15 cellular contexts compared by ENCODE assay signal in genomic region chr14:68619805-68620574, GRCh38.
DNase-seq lines count a peak whose midpoint lies in the region; ATAC-seq and TF ChIP-seq lines count a peak whose summit lies in the region.
"Had no signal": no experiment of that assay in that cellular context is flagged by ENCODE, and none has a peak within 500 bp of the region (broad histone marks: within the 10 kb centered on the region; RNA-seq: fewer than 3 reads in every experiment).

No MANE protein-coding gene starts in this region.

- TF ChIP-seq POLR2A in testis (IDR thresholded peaks at IDR 0.05), result no peak

- ATAC-seq in sciatic nerve (peak; percentile 11), HG03175 (IDR thresholded peaks at IDR 0.05; ENCODE audit: unreplicated experiment) (no peak), left colon (no peak)
- ATAC-seq: GM23338 had no signal

- TF ChIP-seq CTCF in left ventricle myocardium inferior (IDR thresholded peaks at IDR 0.05; ENCODE audit: borderline replicate concordance) (no peak), testis (IDR thresholded peaks at IDR 0.05) (no peak)

- H3K36me3 ChIP-seq in left ventricle myocardium inferior (peaks cover 11% of the 10 kb centered on the region), testis (ENCODE audit: low read depth, missing control alignments) (no peaks in the 10 kb centered on the region)
- H3K36me3 ChIP-seq: stomach had no signal

- intact Hi-C loops in left ventricle myocardium inferior (cut with micrococcal nuclease) (no loop called here), sciatic nerve (cut with DNase I) (no loop called here), left colon (cut with DNase I, micrococcal nuclease) (no loop called here), testis (cut with DNase I; ENCODE audit: low total_unique reads) (no loop called here)

- 58 to 70% methylated on average over 3 of the region's 3 CpGs for WGBS in testis, 2 donors

- H3K4me3 ChIP-seq in left ventricle myocardium inferior, result no peak overlapping the region
- H3K4me3 ChIP-seq in testis, result no peak overlapping the region
- H3K4me3 ChIP-seq: GM23338, stomach had no signal

- H3K4me1 ChIP-seq in left ventricle myocardium inferior (peaks cover 34% of the 10 kb centered on the region), testis (peaks cover 8% of the 10 kb centered on the region)

- DNase-seq in HK-2 (ENCODE audit: unreplicated experiment) (peak; percentile 49), amniotic epithelial cell (ENCODE audit: low read depth) (peak; percentile 71), left ventricle myocardium inferior (peak; percentile 50), sciatic nerve (ENCODE audit: low spot score) (no peak), left colon (no peak), testis (no peak), CD1c-positive myeloid dendritic cell (ENCODE audit: extremely low spot score) (no peak)
- DNase-seq: activated CD8-positive, alpha-beta memory T cell treated with anti-CD3 and anti-CD28 coated beads, Interleukin-2, amount 50 U/mL, for 48 hours; CD4-positive, CD25-positive, alpha-beta regulatory T cell; hypothalamus; NCI-H1105 treated with DMSO at 0.1 percent for 48 hours; NCI-H524; stomach had no signal

- H3K9me3 ChIP-seq in left ventricle myocardium inferior (replicated peaks), result peaks cover 36% of the 10 kb centered on the region
- no peaks in the 10 kb centered on the region for H3K9me3 ChIP-seq in testis

- peak overlapping the region; percentile 81 for H3K27ac ChIP-seq in left ventricle myocardium inferior (replicated peaks)
- H3K27ac ChIP-seq in testis, result no peak overlapping the region

- no peaks in the 10 kb centered on the region for H3K27me3 ChIP-seq in left ventricle myocardium inferior (ENCODE audit: low read depth)
- no peaks in the 10 kb centered on the region for H3K27me3 ChIP-seq in testis
- H3K27me3 ChIP-seq: stomach had no signal

Comparison
In these comparisons a context has a peak if more than half of its experiments do, and no peak if none do; other contexts are left out.
1. DNase-seq: peak in HK-2 (single experiment), amniotic epithelial cell (single experiment) and left ventricle myocardium inferior (single experiment); none in sciatic nerve (single experiment), left colon (0 of 2), testis (single experiment) and CD1c-positive myeloid dendritic cell (single experiment).